Comparison of ENCODE assay signal across 22 cellular contexts in the genomic region with DNA sequence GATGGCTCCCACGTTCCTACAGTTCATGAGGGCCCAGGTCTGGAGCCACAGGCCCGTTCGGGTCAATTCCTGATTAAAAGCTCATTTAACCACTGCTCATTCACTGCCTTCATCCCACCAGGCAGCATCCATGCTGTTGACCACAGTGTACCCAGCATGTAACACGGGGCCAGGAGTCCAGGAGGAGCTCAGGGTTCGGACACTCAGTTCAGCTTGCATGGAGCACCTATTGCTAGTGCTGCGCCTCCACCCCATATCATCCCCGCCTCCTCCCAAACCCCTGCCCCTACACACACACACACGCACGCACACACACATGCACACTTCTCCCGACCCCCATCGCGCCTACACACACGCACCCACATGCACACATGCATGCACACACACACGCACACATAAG.
DNase-seq lines count a peak whose midpoint lies in the region; ATAC-seq and TF ChIP-seq lines count a peak whose summit lies in the region.
"Had no signal": no experiment of that assay in that cellular context is flagged by ENCODE, and none has a peak within 500 bp of the region (broad histone marks: within the 10 kb centered on the region; RNA-seq: fewer than 3 reads in every experiment).

No MANE protein-coding gene starts in this region.

- no peaks in the 10 kb centered on the region for H3K9me3 Mint-ChIP-seq in activated CD4-positive, alpha-beta memory T cell treated with anti-CD3 and anti-CD28 coated beads, Interleukin-2, amount 10 ng/mL, durations not matched to agents 7 days and 5 days
- no peaks in the 10 kb centered on the region for H3K9me3 Mint-ChIP-seq in activated CD4-positive, alpha-beta memory T cell treated with anti-CD3 and anti-CD28 coated beads for 36 hours
- H3K9me3 Mint-ChIP-seq: CD8-positive, alpha-beta T cell; IgD-negative memory B cell had no signal

- H3K4me1 ChIP-seq in stomach = no peaks in the 10 kb centered on the region
- H3K4me1 ChIP-seq: Caco-2 had no signal

- intact Hi-C loops in activated CD4-positive, alpha-beta memory T cell treated with anti-CD3 and anti-CD28 coated beads for 36 hours (cut with micrococcal nuclease) = no loop called here
- intact Hi-C loops in stomach (cut with DNase I; ENCODE audit: low total_unique reads) = no loop called here

- TF ChIP-seq POLR2A in stomach (IDR thresholded peaks at IDR 0.05) = no peak

- TF ChIP-seq CTCF in stomach (IDR thresholded peaks at IDR 0.05) = no peak
- TF ChIP-seq CTCF in brain microvascular endothelial cell (IDR thresholded peaks at IDR 0.05; ENCODE audit: low read depth, low read length, missing control alignments) = no peak

- H3K36me3 ChIP-seq in stomach = no peaks in the 10 kb centered on the region
- H3K36me3 ChIP-seq in brain microvascular endothelial cell (replicated peaks) = no peaks in the 10 kb centered on the region

- no peaks in the 10 kb centered on the region for H3K4me1 Mint-ChIP-seq in activated CD4-positive, alpha-beta memory T cell treated with anti-CD3 and anti-CD28 coated beads, Interleukin-2, amount 10 ng/mL, durations not matched to agents 7 days and 5 days
- no peaks in the 10 kb centered on the region for H3K4me1 Mint-ChIP-seq in activated CD4-positive, alpha-beta memory T cell treated with anti-CD3 and anti-CD28 coated beads for 36 hours (ENCODE audit: low read depth)
- H3K4me1 Mint-ChIP-seq: B cell, IgD-negative memory B cell had no signal

- peak; percentile 0 for DNase-seq in activated CD4-positive, alpha-beta memory T cell treated with anti-CD3 and anti-CD28 coated beads, Interleukin-2, amount 10 ng/mL, durations not matched to agents 7 days and 5 days
- DNase-seq in activated CD4-positive, alpha-beta memory T cell treated with anti-CD3 and anti-CD28 coated beads for 36 hours = no peak
- DNase-seq in activated CD8-positive, alpha-beta memory T cell treated with anti-CD3 and anti-CD28 coated beads, Interleukin-2, amount 50 U/mL, for 48 hours = peak; percentile 18
- DNase-seq in left lobe of liver (ENCODE audit: low spot score) (peak; percentile 23), stomach (peak; percentile 20), iPS-NIHi11 (ENCODE audit: low spot score) (no peak), brain microvascular endothelial cell (no peak), glomerular visceral epithelial cell (ENCODE audit: extremely low spot score) (no peak)
- DNase-seq: Caco-2, GF-D8, MM.1S, NCI-H2081, NCI-H2227 treated with DMSO at 0.1 percent for 48 hours, NCI-H69, RPMI8226, SHP77 had no signal

- no peak for TF ChIP-seq EP300 in stomach (IDR thresholded peaks at IDR 0.05)

- no peaks in the 10 kb centered on the region for H3K36me3 Mint-ChIP-seq in activated CD4-positive, alpha-beta memory T cell treated with anti-CD3 and anti-CD28 coated beads, Interleukin-2, amount 10 ng/mL, durations not matched to agents 7 days and 5 days (ENCODE audit: low read depth)
- no peaks in the 10 kb centered on the region for H3K36me3 Mint-ChIP-seq in activated CD4-positive, alpha-beta memory T cell treated with anti-CD3 and anti-CD28 coated beads for 36 hours
- H3K36me3 Mint-ChIP-seq: CD8-positive, alpha-beta T cell; IgD-negative memory B cell had no signal

- H3K27me3 Mint-ChIP-seq in activated CD4-positive, alpha-beta memory T cell treated with anti-CD3 and anti-CD28 coated beads, Interleukin-2, amount 10 ng/mL, durations not matched to agents 7 days and 5 days = peaks cover 8% of the 10 kb centered on the region
- peaks cover 1% of the 10 kb centered on the region for H3K27me3 Mint-ChIP-seq in activated CD4-positive, alpha-beta memory T cell treated with anti-CD3 and anti-CD28 coated beads for 36 hours

- H3K4me3 ChIP-seq in stomach (no peak overlapping the region), brain microvascular endothelial cell (ENCODE audit: low read depth, low read length) (no peak overlapping the region)

- in situ Hi-C loops in brain microvascular endothelial cell (cut with HindIII; ENCODE audit: low pct_ligation_motif_present, low sequenced_read_pairs) = no loop called here

- WGBS in stomach, 5 donors = 89 to 94% (median 92%) methylated on average over 14 of the region's 14 CpGs

- CTCF ChIA-PET in activated CD4-positive, alpha-beta memory T cell treated with anti-CD3 and anti-CD28 coated beads, Interleukin-2, amount 10 ng/mL, durations not matched to agents 7 days and 5 days (lab: Charles Lee) = interaction anchor here (0.8 kb wide), 1 partner anchor 673 kb away, joined by 4 read pairs; no protein-coding TSS in a partner anchor
- CTCF ChIA-PET in activated CD4-positive, alpha-beta memory T cell treated with anti-CD3 and anti-CD28 coated beads for 36 hours (lab: Charles Lee) = interaction anchor here (1.5 kb wide), 1 partner anchor 673 kb away, joined by 3 read pairs; no protein-coding TSS in a partner anchor

- H3K27ac ChIP-seq in stomach (no peak overlapping the region), brain microvascular endothelial cell (no peak overlapping the region)
- H3K27ac ChIP-seq: 22Rv1, C4-2B, KMS-11 had no signal

- H3K9me3 ChIP-seq in stomach = no peaks in the 10 kb centered on the region
- H3K9me3 ChIP-seq: Caco-2 had no signal

- no peak for ATAC-seq in left lobe of liver
- ATAC-seq: CD8-positive, alpha-beta T cell had no signal

- H3K27ac Mint-ChIP-seq in activated CD4-positive, alpha-beta memory T cell treated with anti-CD3 and anti-CD28 coated beads, Interleukin-2, amount 10 ng/mL, durations not matched to agents 7 days and 5 days = no peak overlapping the region
- no peak overlapping the region for H3K27ac Mint-ChIP-seq in activated CD4-positive, alpha-beta memory T cell treated with anti-CD3 and anti-CD28 coated beads for 36 hours
- H3K27ac Mint-ChIP-seq: B cell; CD8-positive, alpha-beta T cell; IgD-negative memory B cell had no signal

- no peak overlapping the region for H3K4me3 Mint-ChIP-seq in activated CD4-positive, alpha-beta memory T cell treated with anti-CD3 and anti-CD28 coated beads, Interleukin-2, amount 10 ng/mL, durations not matched to agents 7 days and 5 days
- no peak overlapping the region for H3K4me3 Mint-ChIP-seq in activated CD4-positive, alpha-beta memory T cell treated with anti-CD3 and anti-CD28 coated beads for 36 hours
- H3K4me3 Mint-ChIP-seq: B cell; CD8-positive, alpha-beta T cell; IgD-negative memory B cell had no signal

- peaks cover 0 to 32% (median 7%) of the 10 kb centered on the region in 3 donors for H3K27me3 ChIP-seq in stomach
- H3K27me3 ChIP-seq in brain microvascular endothelial cell (replicated peaks) = no peaks in the 10 kb centered on the region

- POLR2A ChIA-PET in activated CD4-positive, alpha-beta memory T cell treated with anti-CD3 and anti-CD28 coated beads, Interleukin-2, amount 10 ng/mL, durations not matched to agents 7 days and 5 days (lab: Charles Lee) = no interaction called here
- POLR2A ChIA-PET in activated CD4-positive, alpha-beta memory T cell treated with anti-CD3 and anti-CD28 coated beads for 36 hours (lab: Charles Lee) = no interaction called here

Comparison
In these comparisons a context has a peak if more than half of its experiments do, and no peak if none do; other contexts are left out.
1. DNase-seq: peak in activated CD4-positive, alpha-beta memory T cell treated with anti-CD3 and anti-CD28 coated beads, Interleukin-2, amount 10 ng/mL, durations not matched to agents 7 days and 5 days (single experiment), activated CD8-positive, alpha-beta memory T cell treated with anti-CD3 and anti-CD28 coated beads, Interleukin-2, amount 50 U/mL, for 48 hours (single experiment), left lobe of liver (single experiment) and stomach (single experiment); none in activated CD4-positive, alpha-beta memory T cell treated with anti-CD3 and anti-CD28 coated beads for 36 hours (single experiment), iPS-NIHi11 (single experiment), brain microvascular endothelial cell (single experiment) and glomerular visceral epithelial cell (single experiment).